In genomic region chr11:134543144-134544044, GRCh38 we compare ENCODE assay signal across 27 cellular contexts.
DNase-seq lines count a peak whose midpoint lies in the region; ATAC-seq, FAIRE-seq and TF ChIP-seq lines count a peak whose summit lies in the region.
"Had no signal": no experiment of that assay in that cellular context is flagged by ENCODE, and none has a peak within 500 bp of the region (broad histone marks: within the 10 kb centered on the region; RNA-seq: fewer than 3 reads in every experiment).

No MANE protein-coding gene starts in this region.

- intact Hi-C loops in kidney (cut with DNase I): no loop called here

- CTCF ChIA-PET in WTC11 (lab: Charles Lee): interaction anchor here (1.1 to 1.6 kb wide), 2 partner anchors 17 to 151 kb away, joined by 3 to 6 read pairs; no protein-coding TSS in a partner anchor

- H3K36me3 Mint-ChIP-seq in WTC11: peaks cover 4% of the 10 kb centered on the region; the same call in 1 of the 2 replicates
- H3K36me3 Mint-ChIP-seq: CD8-positive, alpha-beta T cell had no signal

- H3K27ac ChIP-seq in lung (ENCODE audit: low read depth in 1 of 2, low read length in 1 of 2) (no peak overlapping the region), kidney (ENCODE audit: low read depth in 2 of 2, low read length in 2 of 2) (no peak overlapping the region)
- H3K27ac ChIP-seq: brain microvascular endothelial cell, neutrophil, psoas muscle, RWPE1, thoracic aorta had no signal

- TF ChIP-seq CTCF in WTC11 (IDR thresholded peaks at IDR 0.05): no peak
- no peak for TF ChIP-seq CTCF in lung (IDR thresholded peaks at IDR 0.05; ENCODE audit: control extremely low read depth, extremely low read depth)
- TF ChIP-seq CTCF in kidney (IDR thresholded peaks at IDR 0.05; ENCODE audit: borderline replicate concordance, extremely low read depth, insufficient read depth): no peak

- H3K27ac Mint-ChIP-seq in WTC11: no peak overlapping the region; the same call in 1 of the 2 replicates
- H3K27ac Mint-ChIP-seq: B cell; CD8-positive, alpha-beta T cell; memory B cell had no signal

- no peaks in the 10 kb centered on the region for H3K27me3 ChIP-seq in lung (ENCODE audit: control insufficient read depth, insufficient read depth)
- H3K27me3 ChIP-seq: brain microvascular endothelial cell, neutrophil had no signal

- POLR2A ChIA-PET in WTC11 (lab: Charles Lee): no interaction called here

- no peak for FAIRE-seq in kidney (lab: Jason Lieb, UNC)
- FAIRE-seq: colon, GM19239 had no signal

- H3K27me3 Mint-ChIP-seq in WTC11 (ENCODE audit: low read depth): no peaks in the 10 kb centered on the region

- H3K36me3 ChIP-seq in lung (ENCODE audit: control insufficient read depth in 2 of 2, insufficient read depth in 2 of 2, low read length in 2 of 2) (no peaks in the 10 kb centered on the region), kidney (ENCODE audit: control insufficient read depth in 1 of 2, insufficient read depth in 2 of 2, low read length in 2 of 2) (no peaks in the 10 kb centered on the region)
- H3K36me3 ChIP-seq: brain microvascular endothelial cell, neutrophil, thoracic aorta had no signal

- H3K4me3 ChIP-seq in lung: no peak overlapping the region
- H3K4me3 ChIP-seq in kidney (ENCODE audit: low read length in 2 of 2): no peak overlapping the region
- H3K4me3 ChIP-seq: psoas muscle, thoracic aorta had no signal

- H3K9me3 Mint-ChIP-seq in WTC11: peaks cover 8% of the 10 kb centered on the region

- H3K4me1 Mint-ChIP-seq in WTC11: peaks cover 20% of the 10 kb centered on the region
- H3K4me1 Mint-ChIP-seq: B cell, memory B cell had no signal

- H3K4me1 ChIP-seq in lung (ENCODE audit: control insufficient read depth in 2 of 2, insufficient read depth in 2 of 2, low read length in 2 of 2) (peaks cover 0 to 2% of the 10 kb centered on the region in 2 donors), kidney (ENCODE audit: control insufficient read depth in 1 of 2, insufficient read depth in 1 of 2, low read depth in 1 of 2, low read length in 2 of 2) (no peaks in the 10 kb centered on the region)
- H3K4me1 ChIP-seq: psoas muscle had no signal

- ATAC-seq in WTC11: no peak; the same call in 1 of the 2 replicates
- ATAC-seq in lung (ENCODE audit: insufficient read depth, low FRiP score): no peak
- no peak for ATAC-seq in GM21390 (IDR thresholded peaks at IDR 0.05; ENCODE audit: unreplicated experiment)
- ATAC-seq: CD8-positive, alpha-beta T cell; psoas muscle; stimulated activated naive CD8-positive, alpha-beta T cell treated with anti-CD3 and anti-CD28 coated beads, Interleukin-15, Interleukin-2, amounts not matched to agents 100 U/mL and 50 U/mL, for 24 hours had no signal

- peak; percentile 32 for DNase-seq in activated CD8-positive, alpha-beta memory T cell treated with anti-CD3 and anti-CD28 coated beads for 24 hours
- DNase-seq in activated CD8-positive, alpha-beta memory T cell treated with anti-CD3 and anti-CD28 coated beads, Interleukin-2, amount 50 U/mL, for 4 hours: no peak
- DNase-seq in WTC11 (ENCODE audit: low spot score) (no peak), lung (ENCODE audit: low spot score) (peak; percentile 25), ureter (ENCODE audit: low spot score) (peak; percentile 34), kidney (no peak), COR-L47 (lab: John Stamatoyannopoulos, UW) (no peak)
- DNase-seq: activated CD4-positive, CD25-positive, alpha-beta regulatory T cell treated with anti-CD3 and anti-CD28 coated beads, Interleukin-2, amount 50 U/mL, for 72 hours; brain microvascular endothelial cell; CD8-positive, alpha-beta T cell; effector memory CD4-positive, alpha-beta T cell; GDM1; HCEC 1CT; NCI-H1436; NCI-H2081 treated with DMSO at 0.1 percent for 48 hours; NCI-H446 treated with DMSO at 0.1 percent for 48 hours; NCI-H82; stimulated activated naive CD8-positive, alpha-beta T cell treated with anti-CD3 and anti-CD28 coated beads, Interleukin-15, Interleukin-2, amounts not matched to agents 100 U/mL and 50 U/mL, for 24 hours had no signal

- H3K9ac ChIP-seq in kidney (ENCODE audit: low read length in 2 of 2): no peak overlapping the region

- no peak overlapping the region for H3K4me3 Mint-ChIP-seq in WTC11
- H3K4me3 Mint-ChIP-seq: B cell; CD8-positive, alpha-beta T cell; memory B cell had no signal

- H3K9me3 ChIP-seq in lung (ENCODE audit: control insufficient read depth in 2 of 2, insufficient read depth in 1 of 2, low read length in 1 of 2): peaks cover 0 to 4% of the 10 kb centered on the region in 2 donors
- H3K9me3 ChIP-seq in kidney (ENCODE audit: control insufficient read depth in 1 of 2, low read length in 2 of 2): peaks cover 0 to 3% of the 10 kb centered on the region in 2 donors
- H3K9me3 ChIP-seq: neutrophil, psoas muscle, thoracic aorta had no signal

- 86 to 88% methylated on average over 8 of the region's 8 CpGs for WGBS in lung, 2 donors

TF ChIP-seq in WTC11, 78 proteins besides CTCF, POLR2A, EP300 and RAD21:
- TF ChIP-seq HMGXB4 (CRISPR knock-in tag; IDR thresholded peaks at IDR 0.05) (no peak), GTF2I (CRISPR knock-in tag; conservative IDR thresholded peaks at IDR 0.05) (0 out of 2 replicates have a peak, but pooled peaks have one; percentile 5), OVOL2 (CRISPR knock-in tag; IDR thresholded peaks at IDR 0.05; ENCODE audit: borderline replicate concordance) (no peak), ZNF425 (CRISPR knock-in tag; conservative IDR thresholded peaks at IDR 0.05) (no peak)

Comparison
In these comparisons a context has a peak if more than half of its experiments do, and no peak if none do; other contexts are left out.
1. DNase-seq: peak in activated CD8-positive, alpha-beta memory T cell treated with anti-CD3 and anti-CD28 coated beads for 24 hours (single experiment), lung (single experiment) and ureter (single experiment); none in activated CD8-positive, alpha-beta memory T cell treated with anti-CD3 and anti-CD28 coated beads, Interleukin-2, amount 50 U/mL, for 4 hours (single experiment), WTC11 (single experiment), kidney (single experiment) and COR-L47 (single experiment).